1 cellular context compared by ENCODE assay signal in genomic region chr17:7573324-7574080, GRCh38.
TF ChIP-seq lines count a peak whose summit lies in the region.

No MANE protein-coding gene starts in this region.

TF ChIP-seq in HEK293, 187 proteins besides CTCF, POLR2A, EP300 and RAD21 (continued from another document and continues in another):
- TF ChIP-seq ZNF404 (tag by site-specific recombination; IDR thresholded peaks at IDR 0.05) (no peak), ZNF513 (tag by site-specific recombination; IDR thresholded peaks at IDR 0.05) (no peak), ZXDB (tag by site-specific recombination; IDR thresholded peaks at IDR 0.05) (peak; percentile 69), ZBTB26 (tag by site-specific recombination; optimal IDR thresholded peaks at IDR 0.05) (peak; percentile 94), ZNF645 (tag by site-specific recombination; IDR thresholded peaks at IDR 0.05) (no peak), ZNF792 (tag by site-specific recombination; IDR thresholded peaks at IDR 0.05) (peak; percentile 68; the same call in 1 of the 2 replicates), ZNF747 (tag by site-specific recombination; IDR thresholded peaks at IDR 0.05) (no peak), ZNF174 (tag by site-specific recombination; IDR thresholded peaks at IDR 0.05) (no peak), ZNF621 (tag by site-specific recombination; IDR thresholded peaks at IDR 0.05) (no peak), ZFP37 (tag by site-specific recombination; IDR thresholded peaks at IDR 0.05) (no peak), ZFP3 (tag by site-specific recombination; IDR thresholded peaks at IDR 0.05; ENCODE audit: low read depth) (no peak), ZNF18 (tag by site-specific recombination; IDR thresholded peaks at IDR 0.05) (no peak; the same call in 1 of the 2 replicates), ZNF423 (tag by site-specific recombination; IDR thresholded peaks at IDR 0.05) (peak; percentile 75; the same call in 1 of the 2 replicates), PRDM4 (tag by site-specific recombination; IDR thresholded peaks at IDR 0.05) (peak; percentile 36; the same call in 1 of the 2 replicates), SALL2 (tag by site-specific recombination; IDR thresholded peaks at IDR 0.05; ENCODE audit: borderline replicate concordance) (no peak), EGR2 (tag by site-specific recombination; IDR thresholded peaks at IDR 0.05; ENCODE audit: low read depth) (peak; percentile 98), ZNF394 (tag by site-specific recombination; IDR thresholded peaks at IDR 0.05; ENCODE audit: borderline replicate concordance) (peak; percentile 16; the same call in 1 of the 2 replicates), ZNF48 (tag by site-specific recombination; IDR thresholded peaks at IDR 0.05) (no peak), HOXD13 (CRISPR knock-in tag; IDR thresholded peaks at IDR 0.05; ENCODE audit: borderline replicate concordance) (peak; percentile 64; the same call in 1 of the 2 replicates), HIC1 (tag by site-specific recombination; IDR thresholded peaks at IDR 0.05) (peak; percentile 90), ZBTB8A (tag by site-specific recombination; IDR thresholded peaks at IDR 0.05) (peak; percentile 94), ZNF580 (tag by site-specific recombination; IDR thresholded peaks at IDR 0.05) (peak; percentile 38; the same call in 1 of the 2 replicates), ZNF140 (tag by site-specific recombination; IDR thresholded peaks at IDR 0.05) (no peak), ZNF16 (tag by site-specific recombination; IDR thresholded peaks at IDR 0.05; ENCODE audit: low read depth) (no peak), ZNF2 (tag by site-specific recombination; IDR thresholded peaks at IDR 0.05) (no peak), REST (tag by site-specific recombination; IDR thresholded peaks at IDR 0.05) (0 out of 2 replicates have a peak, but pooled peaks have one; percentile 12), ZNF639 (tag by site-specific recombination; IDR thresholded peaks at IDR 0.05) (peak; percentile 15; the same call in 1 of the 2 replicates), YY1 (tag by site-specific recombination; IDR thresholded peaks at IDR 0.05) (no peak; the same call in none of the 2 replicates), ZBTB17 (tag by site-specific recombination; IDR thresholded peaks at IDR 0.05) (0 out of 2 replicates have a peak, but pooled peaks have one; percentile 49), ZBTB44 (tag by site-specific recombination; IDR thresholded peaks at IDR 0.05) (no peak), ZNF37A (tag by site-specific recombination; IDR thresholded peaks at IDR 0.05) (no peak), ZNF473 (tag by site-specific recombination; IDR thresholded peaks at IDR 0.05) (no peak), ZSCAN23 (tag by site-specific recombination; IDR thresholded peaks at IDR 0.05) (no peak), ZNF426 (tag by site-specific recombination; IDR thresholded peaks at IDR 0.05) (no peak), KLF10 (tag by site-specific recombination; IDR thresholded peaks at IDR 0.05) (peak; percentile 47; the same call in 1 of the 2 replicates), KLF16 (tag by site-specific recombination; IDR thresholded peaks at IDR 0.05) (peak; percentile 83)
